24 cellular contexts compared by ENCODE assay signal in the genomic region with DNA sequence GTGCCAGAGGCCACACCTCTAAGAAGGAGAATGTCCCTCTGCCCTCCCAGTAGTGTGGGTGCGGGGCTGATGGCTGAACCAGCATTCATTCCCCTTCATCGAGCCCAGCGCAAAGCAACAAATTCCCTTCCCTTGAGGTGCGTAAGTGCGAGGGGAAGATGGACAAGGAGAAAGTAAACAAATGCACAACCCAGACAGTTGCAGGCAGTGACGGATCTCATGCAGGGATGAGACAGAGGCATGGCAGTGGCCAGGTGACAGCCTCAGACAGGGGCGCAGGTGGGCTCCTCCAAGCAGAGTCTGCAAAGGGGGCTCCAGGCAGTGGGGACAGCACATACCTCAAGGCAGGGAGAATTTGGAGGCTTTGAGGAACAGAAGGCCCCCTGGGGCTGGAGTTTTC. TPM values are rescaled to one million over a fixed set of nuclear protein-coding genes. Genes with fewer than 3 reads are reported as not detected.
"Had no signal": no experiment of that assay in that cellular context is flagged by ENCODE, and none has a peak within 500 bp of the region (broad histone marks: within the 10 kb centered on the region; RNA-seq: fewer than 3 reads in every experiment).

No MANE protein-coding gene starts in this region.

- H3K4me1 ChIP-seq: breast epithelium had no signal

- H3K9ac ChIP-seq: KMS-11 had no signal

- H3K36me3 ChIP-seq: breast epithelium had no signal

- FAIRE-seq: TTC549 had no signal

- H3K4me3 ChIP-seq: breast epithelium had no signal

- H3K9me3 ChIP-seq: breast epithelium had no signal

- H3K27ac ChIP-seq: breast epithelium, KMS-11 had no signal

- ATAC-seq: activated CD4-positive, alpha-beta T cell treated with anti-CD3 and anti-CD28 coated beads for 36 hours; activated CD8-positive, alpha-beta T cell treated with anti-CD3 and anti-CD28 coated beads for 36 hours; activated T-cell treated with anti-CD3 and anti-CD28 coated beads, Interleukin-2, amount 50 U/mL, for 72 hours; T-helper 17 cell had no signal

- DNase-seq: activated CD4-positive, alpha-beta T cell treated with anti-CD3 and anti-CD28 coated beads for 36 hours; activated CD8-positive, alpha-beta memory T cell treated with anti-CD3 and anti-CD28 coated beads, Interleukin-2, amount 50 U/mL, for 4 hours; activated CD8-positive, alpha-beta T cell treated with anti-CD3 and anti-CD28 coated beads for 36 hours; activated naive CD4-positive, alpha-beta T cell; activated T-cell treated with anti-CD3 and anti-CD28 coated beads, Interleukin-2, amount 50 U/mL, for 72 hours; aorta; caudate nucleus; NCI-H1092; NCI-H1417; NCI-H1930; NCI-H2171 treated with DMSO at 0.1 percent for 48 hours; NCI-H226; NCI-H526; NCI-H82; SIG-M5; T-helper 17 cell; T-helper 9 cell had no signal

RNA-seq across cellular contexts. Expression of gene MYL2, which starts 2.3 kb away (rescaled TPM):
- total RNA-seq: activated CD4-positive, alpha-beta T cell treated with anti-CD3 and anti-CD28 coated beads for 36 hours; activated CD8-positive, alpha-beta T cell treated with anti-CD3 and anti-CD28 coated beads for 36 hours; activated T-cell treated with anti-CD3 and anti-CD28 coated beads, Interleukin-2, amount 50 U/mL, for 72 hours; activated T-helper 2 cell treated with anti-CD3 and anti-CD28 coated beads, Interferon-gamma antibody, Interleukin-2, Interleukin-4, amounts not matched to agents 10 μg/mL and 5 μg/mL and 100 μg/mL, durations not matched to agents 14 hours and 24 hours and 36 hours; breast epithelium; MCF 10A; NCI-H460; RPMI7951; T-helper 17 cell had no signal
